17 cellular contexts compared by ENCODE assay signal in the genomic region with DNA sequence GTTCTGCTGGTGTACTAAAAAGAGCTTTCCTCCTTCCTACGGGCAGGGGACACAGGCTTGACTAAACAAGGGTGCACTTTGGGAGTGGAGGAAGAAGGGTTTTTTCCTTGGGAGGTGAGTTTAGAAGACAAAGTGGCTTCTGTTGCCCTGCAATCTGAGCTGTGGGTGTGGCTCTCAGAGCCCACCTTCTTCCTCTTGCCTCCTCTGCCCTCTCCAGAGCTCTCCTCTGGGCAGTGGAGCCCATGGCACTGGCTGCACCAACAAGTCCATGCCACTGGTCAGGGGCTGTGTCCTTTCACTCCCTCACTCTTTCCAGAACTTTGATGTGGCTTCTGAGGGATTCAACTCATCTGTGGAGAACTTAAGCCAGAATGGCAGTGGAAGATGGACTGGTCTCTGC. TPM values are rescaled to one million over a fixed set of nuclear protein-coding genes. Genes with fewer than 3 reads are reported as not detected.
DNase-seq lines count a peak whose midpoint lies in the region; ATAC-seq, FAIRE-seq and TF ChIP-seq lines count a peak whose summit lies in the region.
"Had no signal": no experiment of that assay in that cellular context is flagged by ENCODE, and none has a peak within 500 bp of the region (broad histone marks: within the 10 kb centered on the region; RNA-seq: fewer than 3 reads in every experiment).

No MANE protein-coding gene starts in this region.

- 72% methylated on average over 1 of the region's 1 CpG; no CpG with 5 or more reads in 1 of the 2 experiments for WGBS in H1 (ENCODE audit: extremely low coverage in 1 of 2, insufficient coverage in 1 of 2, insufficient read length in 1 of 2, insufficient replicate concordance in 2 of 2, low coverage in 1 of 2, low lambda C conversion rate in 2 of 2, missing lambda C conversion rate in 1 of 2), 2 experiments

- H2BK5ac ChIP-seq in H1 (ENCODE audit: low read depth, low read length), result no peak overlapping the region

- no peak overlapping the region for H4K8ac ChIP-seq in H1 (ENCODE audit: extremely low read depth, insufficient read depth, low read length)

- H4K20me1 ChIP-seq in Karpas-422 (ENCODE audit: insufficient read depth, low read depth, low read length) (no peaks in the 10 kb centered on the region), H1 (replicated peaks in 1 of 2; ENCODE audit: control insufficient read depth in 1 of 2, insufficient read depth in 2 of 2, low read length in 2 of 2) (no peaks in the 10 kb centered on the region)

- no peak overlapping the region for H4K91ac ChIP-seq in H1 (replicated peaks; ENCODE audit: insufficient read length, low read length)

- H3K9me3 ChIP-seq in Karpas-422 (ENCODE audit: low read length) (no peaks in the 10 kb centered on the region), H1 (ENCODE audit: insufficient read depth in 2 of 2, low read depth in 1 of 2, low read length in 1 of 2) (no peaks in the 10 kb centered on the region)

- no peak for TF ChIP-seq CTCF in H1 (IDR thresholded peaks at IDR 0.05; ENCODE audit: control extremely low read depth in 1 of 3, insufficient read depth in 1 of 3, low read depth in 1 of 3, low read length in 3 of 3)

- H2BK12ac ChIP-seq in H1 (ENCODE audit: low read depth, low read length), result no peak overlapping the region

- no peak for TF ChIP-seq POLR2A in H1 (IDR thresholded peaks at IDR 0.05; ENCODE audit: control extremely low read depth in 1 of 2, low read depth in 2 of 2, low read length in 2 of 2)

- H3K27ac ChIP-seq in Karpas-422 (ENCODE audit: low read length) (no peak overlapping the region), H1 (ENCODE audit: low read depth, low read length) (no peak overlapping the region)

- no peak overlapping the region for H2AFZ ChIP-seq in Karpas-422 (ENCODE audit: low read length)
- peak overlapping the region; percentile 100 for H2AFZ ChIP-seq in H1 (ENCODE audit: low read length)

- DNase-seq in Karpas-422 (peak; percentile 26), SW480 (ENCODE audit: low spot score) (peak; percentile 50), H1 (ENCODE audit: low read depth in 1 of 2, low spot score in 2 of 2) (no peak), NCI-H1436 treated with DMSO at 0.1 percent for 48 hours (lab: John Stamatoyannopoulos, UW) (no peak)
- DNase-seq in stimulated activated naive CD8-positive, alpha-beta T cell treated with anti-CD3 and anti-CD28 coated beads, Interleukin-15, Interleukin-2, amounts not matched to agents 100 U/mL and 50 U/mL, for 24 hours, result no peak
- DNase-seq: C1 segment of cervical spinal cord; CD4-positive, alpha-beta memory T cell; COR-L47; DMS153; DND-41; GDM1; GOT3; H7; HCEC 1CT had no signal

- H3K14ac ChIP-seq in H1 (ENCODE audit: insufficient read length), result no peak overlapping the region

- H3K9ac ChIP-seq in Karpas-422 (ENCODE audit: low read length), result no peak overlapping the region
- no peak overlapping the region for H3K9ac ChIP-seq in H1 (replicated peaks in 1 of 4; ENCODE audit: extremely low read depth in 1 of 4, low read depth in 3 of 4, low read length in 3 of 4)

- H3K4me2 ChIP-seq in Karpas-422 (ENCODE audit: low read depth, low read length, poor library complexity, severe bottlenecking) (no peak overlapping the region), H1 (ENCODE audit: insufficient read depth in 1 of 2, low read depth in 2 of 2, low read length in 2 of 2) (no peak overlapping the region)

- TF ChIP-seq EP300 in H1 (IDR thresholded peaks at IDR 0.05; ENCODE audit: borderline replicate concordance in 1 of 2, low read depth in 2 of 2, low read length in 2 of 2), result no peak

- H3K4me1 ChIP-seq in Karpas-422 (ENCODE audit: low read length) (no peaks in the 10 kb centered on the region), H1 (replicated peaks in 1 of 4; ENCODE audit: control insufficient read depth in 3 of 4, insufficient read depth in 4 of 4, low read length in 3 of 4) (peaks cover 0 to 4% (median 2%) of the 10 kb centered on the region in 4 experiments; a peak in 3 of 7 replicates)

- H3K36me3 ChIP-seq in Karpas-422 (ENCODE audit: insufficient read depth, low read length), result no peaks in the 10 kb centered on the region
- H3K36me3 ChIP-seq in H1 (ENCODE audit: control insufficient read depth in 2 of 4, insufficient read depth in 4 of 4, low read length in 3 of 4), result no peaks in the 10 kb centered on the region

- ATAC-seq in stimulated activated naive CD8-positive, alpha-beta T cell treated with anti-CD3 and anti-CD28 coated beads, Interleukin-15, Interleukin-2, amounts not matched to agents 100 U/mL and 50 U/mL, for 24 hours, result no peak
- ATAC-seq in GM21423 (IDR thresholded peaks at IDR 0.05; ENCODE audit: unreplicated experiment), result no peak
- ATAC-seq: GM12878 had no signal

- H3K79me2 ChIP-seq in Karpas-422 (ENCODE audit: low read length) (no peaks in the 10 kb centered on the region), H1 (ENCODE audit: control insufficient read depth in 1 of 2, insufficient read depth in 2 of 2, low read length in 2 of 2) (no peaks in the 10 kb centered on the region)

- no peak overlapping the region for H3K23ac ChIP-seq in H1 (ENCODE audit: insufficient read length)

- no peak overlapping the region for H2BK20ac ChIP-seq in H1 (ENCODE audit: low read length)

- no peaks in the 10 kb centered on the region; the same call in 1 of the 2 replicates for H3K23me2 ChIP-seq in H1 (ENCODE audit: low read depth, low read length)

- no peak overlapping the region for H4K5ac ChIP-seq in H1 (ENCODE audit: insufficient read length, low read depth, low read length)

- H2BK15ac ChIP-seq in H1 (ENCODE audit: low read length), result no peak overlapping the region

- H2BK120ac ChIP-seq in H1 (replicated peaks; ENCODE audit: low read depth, low read length), result no peak overlapping the region

- no peak overlapping the region for H2AK5ac ChIP-seq in H1 (ENCODE audit: low read depth, low read length)

- H3K4me3 ChIP-seq in Karpas-422 (ENCODE audit: low read length), result no peak overlapping the region
- no peak overlapping the region for H3K4me3 ChIP-seq in H1 (ENCODE audit: extremely low read depth in 1 of 4, insufficient read depth in 2 of 4, low read depth in 3 of 4, low read length in 4 of 4)
- H3K4me3 ChIP-seq: GM12878 had no signal

- POLR2A ChIA-PET in H1 (lab: Charles Lee; ENCODE audit: partially characterized antibody), result interaction anchor here (1.1 to 2.2 kb wide), 5 partner anchors 9 to 47 kb away, joined by 3 to 8 read pairs (median 3); no protein-coding TSS in a partner anchor

- no peaks in the 10 kb centered on the region for H3K79me1 ChIP-seq in H1 (ENCODE audit: low read depth, low read length)

- FAIRE-seq in H1 (lab: Jason Lieb, UNC), result no peak
- FAIRE-seq: GM12878, GM19239 had no signal

- CTCF ChIA-PET in H1 (lab: Charles Lee; ENCODE audit: partially characterized antibody), result interaction anchor here (0.7 to 1.9 kb wide), 5 partner anchors 10 to 216 kb away, joined by 3 to 5 read pairs (median 4); no protein-coding TSS in a partner anchor

- no peak overlapping the region for H3K18ac ChIP-seq in H1 (ENCODE audit: extremely low read depth, low read length)

- H3K27me3 ChIP-seq in Karpas-422 (ENCODE audit: low read length) (no peaks in the 10 kb centered on the region), H1 (replicated peaks in 1 of 4; ENCODE audit: control insufficient read depth in 3 of 4, extremely low read depth in 1 of 4, insufficient read depth in 3 of 4, low read length in 3 of 4) (peaks cover 0 to 2% (median 0%) of the 10 kb centered on the region in 4 experiments; a peak in 1 of 7 replicates)

- H3K9me2 ChIP-seq in Karpas-422 (replicated peaks; ENCODE audit: insufficient read depth, low read length), result no peaks in the 10 kb centered on the region

- no peak overlapping the region for H3K56ac ChIP-seq in H1 (replicated peaks; ENCODE audit: insufficient read length, low read depth, low read length)

- no peak overlapping the region for H3K4ac ChIP-seq in H1 (replicated peaks; ENCODE audit: insufficient read length, low read depth, low read length)

- TF ChIP-seq RAD21 in H1 (IDR thresholded peaks at IDR 0.05 in 1 of 2, conservative IDR thresholded peaks at IDR 0.05 in 1 of 2; ENCODE audit: low read depth in 2 of 2, low read length in 2 of 2), result no peak

TF ChIP-seq in H1, 55 proteins besides CTCF, POLR2A, EP300 and RAD21:
- TF ChIP-seq HDAC6 (IDR thresholded peaks at IDR 0.05; ENCODE audit: low read depth, low read length) (no peak), CEBPB (IDR thresholded peaks at IDR 0.05; ENCODE audit: low read depth, low read length) (0 out of 2 replicates have a peak, but pooled peaks have one; percentile 28)

RNA-seq across cellular contexts. Expression of a gene that starts 25.6 kb away (rescaled TPM):
- 28.4 and 59.7 TPM in 2 replicates for total RNA-seq in Karpas-422 (2014; rRNA removed; shearing (Covaris generic); ENCODE audit: low replicate concordance)
- total RNA-seq in H1 (2021; fragmentation: NEBNext Ultra II Directional; extraction: Animal tissue kit (Norgen Biotek cat#: 25700)), result 88.2 and 91.4 TPM in 2 replicates
- polyA plus RNA-seq in H1 (2011; rRNA removed), result 94.0 and 101 TPM in 2 replicates
- polyA plus RNA-seq in H1 (2011; cell fraction: cytosol; rRNA removed), result 67.5 TPM
- polyA plus RNA-seq in H1 (2011; cell fraction: nucleus; rRNA removed), result 60.6 TPM
- 90.8 to 102 TPM (median 101 TPM) in 4 replicates for polyA plus RNA-seq in H1 (2012, experiment 1 of 2)
- 71.5 TPM for polyA plus RNA-seq in H1 (2012, experiment 2 of 2)
- 157 TPM for polyA plus RNA-seq in H1 (2013, experiment 1 of 2)
- polyA plus RNA-seq in H1 (2013, experiment 2 of 2), result 164 TPM
- 59.7 and 62.8 TPM in 2 replicates for polyA minus RNA-seq in H1 (2011; rRNA and poly(A)+ RNA removed)
- 41.5 TPM for polyA minus RNA-seq in H1 (2011; cell fraction: cytosol; rRNA and poly(A)+ RNA removed)
- 22.3 TPM for polyA minus RNA-seq in H1 (2011; cell fraction: nucleus; rRNA and poly(A)+ RNA removed)

RNA-seq across cellular contexts. Expression of a gene that starts 51.8 kb away (rescaled TPM):
- 3.9 and 9.8 TPM in 2 replicates for total RNA-seq in Karpas-422 (2014; rRNA removed; shearing (Covaris generic); ENCODE audit: low replicate concordance)
- total RNA-seq in H1 (2021; fragmentation: NEBNext Ultra II Directional; extraction: Animal tissue kit (Norgen Biotek cat#: 25700)), result 10.8 and 12.8 TPM in 2 replicates
- polyA plus RNA-seq in H1 (2011; rRNA removed), result 7.3 and 7.5 TPM in 2 replicates
- polyA plus RNA-seq in H1 (2011; cell fraction: cytosol; rRNA removed), result 11.7 TPM
- polyA plus RNA-seq in H1 (2011; cell fraction: nucleus; rRNA removed), result 10.3 TPM
- polyA plus RNA-seq in H1 (2012, experiment 1 of 2), result 12.2 to 13.3 TPM (median 12.6 TPM) in 4 replicates
- polyA plus RNA-seq in H1 (2012, experiment 2 of 2), result 5.7 TPM
- 3.8 TPM for polyA plus RNA-seq in H1 (2013, experiment 1 of 2)
- polyA plus RNA-seq in H1 (2013, experiment 2 of 2), result 3.6 TPM
- 13.0 and 13.7 TPM in 2 replicates for polyA minus RNA-seq in H1 (2011; rRNA and poly(A)+ RNA removed)
- polyA minus RNA-seq in H1 (2011; cell fraction: cytosol; rRNA and poly(A)+ RNA removed), result 7.0 TPM
- 6.8 TPM for polyA minus RNA-seq in H1 (2011; cell fraction: nucleus; rRNA and poly(A)+ RNA removed)

Comparison
In these comparisons a context has a peak if more than half of its experiments do, and no peak if none do; other contexts are left out.
1. DNase-seq: peak in Karpas-422 (single experiment) and SW480 (single experiment); none in H1 (0 of 2), stimulated activated naive CD8-positive, alpha-beta T cell treated with anti-CD3 and anti-CD28 coated beads, Interleukin-15, Interleukin-2, amounts not matched to agents 100 U/mL and 50 U/mL, for 24 hours (single experiment) and NCI-H1436 treated with DMSO at 0.1 percent for 48 hours (single experiment).